13 cellular contexts compared by ENCODE assay signal in the genomic region with DNA sequence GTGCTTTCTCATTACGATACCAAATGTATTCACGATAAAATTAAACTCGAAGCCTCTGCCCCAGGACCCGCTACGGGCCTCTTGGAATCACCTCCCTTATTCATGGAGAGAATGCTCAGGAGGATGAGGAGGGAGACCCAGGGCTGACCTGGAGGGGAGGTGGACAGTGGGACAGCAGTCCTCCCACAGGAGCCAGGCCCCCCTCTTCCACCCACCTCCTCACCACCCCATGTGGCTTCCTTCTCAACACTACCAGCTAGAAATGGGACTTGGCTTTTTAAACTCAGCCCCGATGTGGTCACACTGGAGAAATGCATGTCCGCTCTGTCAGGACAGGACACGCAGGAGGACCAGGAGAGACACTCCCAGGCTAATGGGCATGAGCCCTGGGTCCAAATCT.
"Had no signal": no experiment of that assay in that cellular context is flagged by ENCODE, and none has a peak within 500 bp of the region (broad histone marks: within the 10 kb centered on the region; RNA-seq: fewer than 3 reads in every experiment).

No MANE protein-coding gene starts in this region.

- H3K36me3 ChIP-seq: thyroid gland had no signal

- H3K9me3 ChIP-seq: thyroid gland had no signal

- DNase-seq: activated B cell treated with CpG ODN at 0.5 μM for 24 hours; activated CD4-positive, alpha-beta T cell treated with anti-CD3 and anti-CD28 coated beads, Interleukin-2, amount 10 ng/mL, durations not matched to agents 24 days and 14 days; amniotic stem cell; effector CD4-positive, alpha-beta T cell; naive B cell; stimulated activated CD4-positive, alpha-beta T cell treated with anti-CD3 and anti-CD28 coated beads, Interleukin-15, amount 100 ng/mL, for 24 hours; stimulated activated CD4-positive, alpha-beta T cell treated with anti-CD3 and anti-CD28 coated beads, Interleukin-4, amount 100 ng/mL, for 4 hours; stimulated activated naive CD8-positive, alpha-beta T cell treated with anti-CD3 and anti-CD28 coated beads, Interleukin-15, amount 100 ng/mL, for 72 hours; T-helper 17 cell had no signal

- H3K27ac Mint-ChIP-seq: activated B cell treated with CpG ODN at 0.5 μM for 24 hours; activated naive CD4-positive, alpha-beta T cell treated with anti-CD3 and anti-CD28 coated beads, Interleukin-2, amount 50 U/mL, for 24 hours; activated T-helper 2 cell treated with anti-CD3 and anti-CD28 coated beads, Interferon-gamma antibody, Interleukin-2, Interleukin-4, amounts not matched to agents 10 μg/mL and 5 μg/mL and 100 μg/mL, durations not matched to agents 14 hours and 24 hours and 36 hours; naive B cell; stimulated activated naive CD8-positive, alpha-beta T cell treated with anti-CD3 and anti-CD28 coated beads, Interleukin-15, amount 100 ng/mL, for 72 hours had no signal

- H3K27me3 ChIP-seq: thyroid gland had no signal

- ATAC-seq: SK-N-SH treated with all-trans-retinoic acid at 6 μM for 48 hours; stimulated activated naive CD8-positive, alpha-beta T cell treated with anti-CD3 and anti-CD28 coated beads, Interleukin-15, amount 100 ng/mL, for 72 hours; T-helper 17 cell had no signal

- H3K4me3 Mint-ChIP-seq: activated B cell treated with CpG ODN at 0.5 μM for 24 hours; activated CD4-positive, alpha-beta T cell treated with anti-CD3 and anti-CD28 coated beads, Interleukin-2, amount 10 ng/mL, durations not matched to agents 24 days and 14 days; activated naive CD4-positive, alpha-beta T cell treated with anti-CD3 and anti-CD28 coated beads, Interleukin-2, amount 50 U/mL, for 24 hours; stimulated activated naive CD8-positive, alpha-beta T cell treated with anti-CD3 and anti-CD28 coated beads, Interleukin-15, amount 100 ng/mL, for 72 hours; T-helper 17 cell had no signal

- H3K4me3 ChIP-seq: thyroid gland had no signal

- H3K27me3 Mint-ChIP-seq: activated CD4-positive, alpha-beta T cell treated with anti-CD3 and anti-CD28 coated beads, Interleukin-2, amount 10 ng/mL, durations not matched to agents 24 days and 14 days; activated naive CD4-positive, alpha-beta T cell treated with anti-CD3 and anti-CD28 coated beads, Interleukin-2, amount 50 U/mL, for 24 hours; T-helper 17 cell had no signal
